Comparison of ENCODE assay signal across 18 cellular contexts in genomic region chr1:201294876-201295275, GRCh38. TPM values are rescaled to one million over a fixed set of nuclear protein-coding genes. Genes with fewer than 3 reads are reported as not detected.
"Had no signal": no experiment of that assay in that cellular context is flagged by ENCODE, and none has a peak within 500 bp of the region (broad histone marks: within the 10 kb centered on the region; RNA-seq: fewer than 3 reads in every experiment).

No MANE protein-coding gene starts in this region.

- ATAC-seq: mucosa of descending colon; natural killer cell treated with Interleukin-12 subunit alpha and Interleukin-12 subunit beta and Interleukin-15 and Interleukin-18, amount 100 ng/mL, for 72 hours; stimulated activated memory B cell treated with anti-CD40 and anti-IgM and Interleukin-4, amounts not matched to agents 10 μg/mL and 1 μg/mL and 100 μg/mL, for 72 hours; T-cell had no signal

- H3K9me3 Mint-ChIP-seq: activated CD4-positive, alpha-beta memory T cell treated with anti-CD3 and anti-CD28 coated beads for 36 hours; activated naive CD8-positive, alpha-beta T cell treated with anti-CD3 and anti-CD28 coated beads for 36 hours; natural killer cell treated with Interleukin-12 subunit alpha and Interleukin-12 subunit beta and Interleukin-15 and Interleukin-18, amount 100 ng/mL, for 72 hours; stimulated activated memory B cell treated with anti-CD40 and anti-IgM and Interleukin-4, amounts not matched to agents 10 μg/mL and 1 μg/mL and 100 μg/mL, for 72 hours; T-cell had no signal

- H3K4me1 Mint-ChIP-seq: activated naive CD8-positive, alpha-beta T cell treated with anti-CD3 and anti-CD28 coated beads for 36 hours; stimulated activated memory B cell treated with anti-CD40 and anti-IgM and Interleukin-4, amounts not matched to agents 10 μg/mL and 1 μg/mL and 100 μg/mL, for 72 hours; T-cell had no signal

- H3K4me3 Mint-ChIP-seq: activated CD4-positive, alpha-beta memory T cell treated with anti-CD3 and anti-CD28 coated beads for 36 hours; activated naive CD8-positive, alpha-beta T cell treated with anti-CD3 and anti-CD28 coated beads for 36 hours; natural killer cell treated with Interleukin-12 subunit alpha and Interleukin-12 subunit beta and Interleukin-15 and Interleukin-18, amount 100 ng/mL, for 72 hours; stimulated activated memory B cell treated with anti-CD40 and anti-IgM and Interleukin-4, amounts not matched to agents 10 μg/mL and 1 μg/mL and 100 μg/mL, for 72 hours; T-cell had no signal

- DNase-seq: activated CD4-positive, alpha-beta memory T cell treated with anti-CD3 and anti-CD28 coated beads for 36 hours; activated gamma-delta T cell; activated naive CD8-positive, alpha-beta T cell treated with anti-CD3 and anti-CD28 coated beads for 36 hours; activated T-cell treated with anti-CD3 and anti-CD28 coated beads, Interleukin-2, amount 50 U/mL, for 48 hours; effector CD8-positive, alpha-beta T cell; head of caudate nucleus; mucosa of descending colon; ovary; retina; substantia nigra; T-cell; T1000; trophoblast cell had no signal

- H3K36me3 ChIP-seq: ovary had no signal

- H3K27ac ChIP-seq: coronary artery, ovary, SK-N-MC had no signal

- H3K9me3 ChIP-seq: mucosa of descending colon, ovary had no signal

- H3K36me3 Mint-ChIP-seq: activated CD4-positive, alpha-beta memory T cell treated with anti-CD3 and anti-CD28 coated beads for 36 hours; activated naive CD8-positive, alpha-beta T cell treated with anti-CD3 and anti-CD28 coated beads for 36 hours; natural killer cell treated with Interleukin-12 subunit alpha and Interleukin-12 subunit beta and Interleukin-15 and Interleukin-18, amount 100 ng/mL, for 72 hours; stimulated activated memory B cell treated with anti-CD40 and anti-IgM and Interleukin-4, amounts not matched to agents 10 μg/mL and 1 μg/mL and 100 μg/mL, for 72 hours; T-cell had no signal

- H3K4me3 ChIP-seq: coronary artery, mucosa of descending colon, ovary, SK-N-MC had no signal

- H3K27me3 ChIP-seq: ovary had no signal

- H3K27ac Mint-ChIP-seq: activated CD4-positive, alpha-beta memory T cell treated with anti-CD3 and anti-CD28 coated beads for 36 hours; activated naive CD8-positive, alpha-beta T cell treated with anti-CD3 and anti-CD28 coated beads for 36 hours; natural killer cell treated with Interleukin-12 subunit alpha and Interleukin-12 subunit beta and Interleukin-15 and Interleukin-18, amount 100 ng/mL, for 72 hours; stimulated activated memory B cell treated with anti-CD40 and anti-IgM and Interleukin-4, amounts not matched to agents 10 μg/mL and 1 μg/mL and 100 μg/mL, for 72 hours; T-cell had no signal

RNA-seq across cellular contexts. Expression of gene PKP1, which starts 11.6 kb away (rescaled TPM):
- total RNA-seq: activated CD4-positive, alpha-beta memory T cell treated with anti-CD3 and anti-CD28 coated beads for 36 hours; fibroblast of villous mesenchyme; natural killer cell treated with Interleukin-12 subunit alpha and Interleukin-12 subunit beta and Interleukin-15 and Interleukin-18, amount 100 ng/mL, for 72 hours had no signal
